19 cellular contexts compared by ENCODE assay signal in genomic region chr2:88227446-88227845, GRCh38. TPM values are rescaled to one million over a fixed set of nuclear protein-coding genes. Genes with fewer than 3 reads are reported as not detected.
DNase-seq lines count a peak whose midpoint lies in the region; ATAC-seq and TF ChIP-seq lines count a peak whose summit lies in the region.
"Had no signal": no experiment of that assay in that cellular context is flagged by ENCODE, and none has a peak within 500 bp of the region (broad histone marks: within the 10 kb centered on the region; RNA-seq: fewer than 3 reads in every experiment).

No MANE protein-coding gene starts in this region.

- no TSS peak for BruUV-seq in PC-3 (replicated peaks; lab: Mats Ljungman, UMichigan)

- no peak overlapping the region for H3K27ac Mint-ChIP-seq in natural killer cell
- H3K27ac Mint-ChIP-seq: brain; CD4-positive, CD25-positive, alpha-beta regulatory T cell had no signal

- H3K4me3 Mint-ChIP-seq in natural killer cell, result no peak overlapping the region
- H3K4me3 Mint-ChIP-seq: brain; CD4-positive, CD25-positive, alpha-beta regulatory T cell had no signal

- ATAC-seq in natural killer cell, result no peak
- no peak for ATAC-seq in HG03159 (IDR thresholded peaks at IDR 0.05; ENCODE audit: unreplicated experiment)
- no peak for ATAC-seq in PC-3
- ATAC-seq: Right ventricle myocardium inferior had no signal

- no peak overlapping the region for H3K9ac ChIP-seq in PC-3 (ENCODE audit: low read length)

- H3K27me3 Mint-ChIP-seq in natural killer cell (ENCODE audit: low read depth in 2 of 2), result peaks cover 6% of the 10 kb centered on the region in 2 donors

- no peak overlapping the region for H2AFZ ChIP-seq in PC-3 (ENCODE audit: low read length)

- no peak overlapping the region for H3K4me2 ChIP-seq in PC-3 (ENCODE audit: low read length)

- intact Hi-C loops in natural killer cell (cut with micrococcal nuclease) (no loop called here), PC-3 (cut with micrococcal nuclease) (no loop called here)

- H3K9me2 ChIP-seq in PC-3 (replicated peaks; ENCODE audit: low read length), result no peaks in the 10 kb centered on the region

- H3K4me3 ChIP-seq in foreskin fibroblast (ENCODE audit: low read depth in 1 of 2, low read length in 2 of 2), result no peak overlapping the region
- H3K4me3 ChIP-seq in retinal pigment epithelial cell (ENCODE audit: low read length), result no peak overlapping the region
- H3K4me3 ChIP-seq in PC-3 (ENCODE audit: low read length), result no peak overlapping the region
- H3K4me3 ChIP-seq: right atrium auricular region, vagina had no signal

- POLR2A ChIA-PET in PC-3 (lab: Charles Lee; ENCODE audit: unreplicated experiment), result no interaction called here

- no peaks in the 10 kb centered on the region for H4K20me1 ChIP-seq in PC-3 (ENCODE audit: low read length)

- H3K79me2 ChIP-seq in PC-3 (ENCODE audit: low read length), result no peaks in the 10 kb centered on the region

- TF ChIP-seq CTCF in foreskin fibroblast (IDR thresholded peaks at IDR 0.05; ENCODE audit: low read depth, low read length), result no peak
- TF ChIP-seq CTCF in retinal pigment epithelial cell (conservative IDR thresholded peaks at IDR 0.05; ENCODE audit: low read depth, low read length), result no peak
- TF ChIP-seq CTCF in natural killer cell (IDR thresholded peaks at IDR 0.05), result no peak
- TF ChIP-seq CTCF in PC-3 (conservative IDR thresholded peaks at IDR 0.05; ENCODE audit: low read depth, low read length), result no peak

- no peak overlapping the region for H3K27ac ChIP-seq in PC-3 (ENCODE audit: low read length)
- H3K27ac ChIP-seq: HL-60, right atrium auricular region, vagina had no signal

- H3K36me3 ChIP-seq in PC-3 (ENCODE audit: low read depth, low read length), result no peaks in the 10 kb centered on the region
- H3K36me3 ChIP-seq: right atrium auricular region, vagina had no signal

- H3K9me3 ChIP-seq in PC-3 (ENCODE audit: low read length), result no peaks in the 10 kb centered on the region
- H3K9me3 ChIP-seq: right atrium auricular region, vagina had no signal

- no peaks in the 10 kb centered on the region for H3K9me3 Mint-ChIP-seq in natural killer cell

- no peaks in the 10 kb centered on the region for H3K36me3 Mint-ChIP-seq in natural killer cell
- H3K36me3 Mint-ChIP-seq: brain; CD4-positive, CD25-positive, alpha-beta regulatory T cell had no signal

- H3K4me1 Mint-ChIP-seq in natural killer cell, result no peaks in the 10 kb centered on the region
- H3K4me1 Mint-ChIP-seq: brain; CD4-positive, CD25-positive, alpha-beta regulatory T cell had no signal

- no peaks in the 10 kb centered on the region for H3F3A ChIP-seq in PC-3 (ENCODE audit: low read length, unreplicated experiment)

- peak; percentile 17 for DNase-seq in GM03348 (ENCODE audit: low spot score)
- DNase-seq in RPMI7951 (ENCODE audit: low read depth), result peak; percentile 26
- peak; percentile 1 to 5 for DNase-seq in foreskin fibroblast
- DNase-seq in retinal pigment epithelial cell (ENCODE audit: low read depth), result peak; percentile 96
- DNase-seq in natural killer cell, result no peak
- no peak for DNase-seq in T-helper 2 cell
- DNase-seq in PC-3, result no peak
- DNase-seq: activated gamma-delta T cell; CD4-positive, CD25-positive, alpha-beta regulatory T cell; kidney; NCI-H2081; stimulated activated CD4-positive, alpha-beta T cell treated with anti-CD3 and anti-CD28 coated beads, Interleukin-2, amount 100 ng/mL, for 48 hours; T1000 had no signal

- peaks cover 33% of the 10 kb centered on the region for H3K27me3 ChIP-seq in PC-3 (ENCODE audit: low read length)
- H3K27me3 ChIP-seq: right atrium auricular region, vagina had no signal

- H3K4me1 ChIP-seq in PC-3 (ENCODE audit: insufficient read depth, low read length), result no peaks in the 10 kb centered on the region
- H3K4me1 ChIP-seq: right atrium auricular region, vagina had no signal

- CTCF ChIA-PET in PC-3 (lab: Charles Lee), result no interaction called here

RNA-seq across cellular contexts. Expression of gene THNSL2, which starts 57.3 kb away (rescaled TPM):
- total RNA-seq in RPMI7951 (2014; rRNA removed; shearing (Covaris generic)), result 4.4 and 4.6 TPM in 2 replicates
- total RNA-seq in natural killer cell (1 to 10 TPM; 1.2 to 4.6 (median 2.4) TPM), PC-3 (2014; rRNA removed) (0.75 and 2.0 TPM in 2 replicates)

Comparison
In these comparisons a context has a peak if more than half of its experiments do, and no peak if none do; other contexts are left out.
1. DNase-seq: peak in GM03348 (single experiment), RPMI7951 (single experiment), foreskin fibroblast (2 of 2) and retinal pigment epithelial cell (single experiment); none in natural killer cell (single experiment), T-helper 2 cell (0 of 5) and PC-3 (single experiment).